ENCODE assay signal across 29 cellular contexts in the genomic region with DNA sequence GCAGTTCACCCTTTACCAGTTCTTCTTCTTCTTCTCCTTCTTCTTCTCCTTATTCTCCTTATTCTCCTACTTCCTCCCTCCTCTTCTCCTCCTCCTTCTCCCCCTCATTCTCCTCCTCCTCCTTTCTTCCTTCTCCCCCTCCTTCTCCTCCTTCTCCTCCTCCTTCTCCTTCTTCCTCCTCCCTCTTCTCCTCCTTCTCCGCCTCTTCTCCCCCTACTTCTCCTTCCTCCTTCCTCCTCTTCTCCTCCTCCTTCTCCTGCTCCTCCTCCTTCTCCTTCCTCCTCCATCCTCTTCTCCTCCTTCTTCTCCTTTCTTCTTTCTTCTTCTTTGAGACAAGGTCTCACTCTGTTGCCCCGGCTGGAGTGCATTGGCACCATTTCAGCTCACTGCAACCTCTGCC. TPM values are rescaled to one million over a fixed set of nuclear protein-coding genes. Genes with fewer than 3 reads are reported as not detected.
"Had no signal": no experiment of that assay in that cellular context is flagged by ENCODE, and none has a peak within 500 bp of the region (broad histone marks: within the 10 kb centered on the region; RNA-seq: fewer than 3 reads in every experiment).

No MANE protein-coding gene starts in this region.

- H3K79me2 ChIP-seq: parathyroid adenoma had no signal

- H3K9me3 ChIP-seq: heart left ventricle, left lung, lower lobe of right lung, mucosa of descending colon, neutrophil, right atrium auricular region, right lobe of liver, stomach, testis, thyroid gland, transverse colon, upper lobe of left lung, vagina had no signal

- H3K27me3 Mint-ChIP-seq: naive thymus-derived CD4-positive, alpha-beta T cell; natural killer cell treated with Interleukin-12 subunit alpha and Interleukin-12 subunit beta and Interleukin-15 and Interleukin-18, amount 100 ng/mL, for 72 hours; stimulated activated memory B cell treated with anti-CD40 and anti-IgM and Interleukin-4, amounts not matched to agents 10 μg/mL and 1 μg/mL and 100 μg/mL, for 72 hours had no signal

- ATAC-seq: heart left ventricle; left lung; lower lobe of right lung; mucosa of descending colon; naive thymus-derived CD4-positive, alpha-beta T cell; natural killer cell treated with Interleukin-12 subunit alpha and Interleukin-12 subunit beta and Interleukin-15 and Interleukin-18, amount 100 ng/mL, for 72 hours; right lobe of liver; stimulated activated memory B cell treated with anti-CD40 and anti-IgM and Interleukin-4, amounts not matched to agents 10 μg/mL and 1 μg/mL and 100 μg/mL, for 72 hours; stimulated activated naive CD8-positive, alpha-beta T cell treated with anti-CD3 and anti-CD28 coated beads, Interleukin-15, Interleukin-2, amounts not matched to agents 100 U/mL and 50 U/mL, for 24 hours had no signal

- H2AFZ ChIP-seq: neural progenitor cell, parathyroid adenoma had no signal

- H3K36me3 Mint-ChIP-seq: natural killer cell treated with Interleukin-12 subunit alpha and Interleukin-12 subunit beta and Interleukin-15 and Interleukin-18, amount 100 ng/mL, for 72 hours had no signal

- H3K27ac Mint-ChIP-seq: naive thymus-derived CD4-positive, alpha-beta T cell; natural killer cell treated with Interleukin-12 subunit alpha and Interleukin-12 subunit beta and Interleukin-15 and Interleukin-18, amount 100 ng/mL, for 72 hours; neural progenitor cell; stimulated activated memory B cell treated with anti-CD40 and anti-IgM and Interleukin-4, amounts not matched to agents 10 μg/mL and 1 μg/mL and 100 μg/mL, for 72 hours had no signal

- H3K4me3 ChIP-seq: heart left ventricle, left lung, lower lobe of right lung, mucosa of descending colon, neural progenitor cell, right atrium auricular region, right lobe of liver, smooth muscle cell, stomach, testis, thyroid gland, transverse colon, upper lobe of left lung, vagina had no signal

- H3K27ac ChIP-seq: heart left ventricle, left lung, lower lobe of right lung, neural progenitor cell, neutrophil, parathyroid adenoma, right atrium auricular region, right lobe of liver, stomach, testis, thyroid gland, transverse colon, upper lobe of left lung, vagina had no signal

- H3K9me3 Mint-ChIP-seq: natural killer cell treated with Interleukin-12 subunit alpha and Interleukin-12 subunit beta and Interleukin-15 and Interleukin-18, amount 100 ng/mL, for 72 hours; stimulated activated memory B cell treated with anti-CD40 and anti-IgM and Interleukin-4, amounts not matched to agents 10 μg/mL and 1 μg/mL and 100 μg/mL, for 72 hours had no signal

- H3K4me1 Mint-ChIP-seq: naive thymus-derived CD4-positive, alpha-beta T cell had no signal

- DNase-seq: heart left ventricle; hypothalamus; islet precursor cell; left lung; lower lobe of right lung; mesendoderm; midbrain; mucosa of descending colon; naive thymus-derived CD4-positive, alpha-beta T cell; occipital lobe; right lobe of liver; stimulated activated CD4-positive, alpha-beta T cell treated with anti-CD3 and anti-CD28 coated beads, Interleukin-1b, Interleukin-23, amount 100 ng/mL, for 48 hours; stimulated activated CD4-positive, alpha-beta T cell treated with anti-CD3 and anti-CD28 coated beads, Interleukin-2, amount 100 ng/mL, for 48 hours; stimulated activated CD4-positive, alpha-beta T cell treated with anti-CD3 and anti-CD28 coated beads, Interleukin-4, amount 100 ng/mL, for 4 hours; stimulated activated CD8-positive, alpha-beta memory T cell treated with anti-CD3 and anti-CD28 coated beads, Interleukin-4, amount 100 ng/mL, for 48 hours; stimulated activated naive CD8-positive, alpha-beta T cell treated with anti-CD3 and anti-CD28 coated beads, Interleukin-15, Interleukin-2, amounts not matched to agents 100 U/mL and 50 U/mL, for 24 hours; stomach; testis; thyroid gland; transverse colon; upper lobe of left lung had no signal

- H3K4me1 ChIP-seq: heart left ventricle, left lung, lower lobe of right lung, neural progenitor cell, parathyroid adenoma, right atrium auricular region, right lobe of liver, stomach, testis, thyroid gland, transverse colon, upper lobe of left lung, vagina had no signal

- H3K36me3 ChIP-seq: heart left ventricle, neural progenitor cell, neutrophil, right atrium auricular region, right lobe of liver, thyroid gland, transverse colon, vagina had no signal

- H3K27me3 ChIP-seq: heart left ventricle, left lung, neural progenitor cell, neutrophil, right atrium auricular region, right lobe of liver, stomach, testis, thyroid gland, transverse colon, upper lobe of left lung, vagina had no signal

- H3K4me3 Mint-ChIP-seq: naive thymus-derived CD4-positive, alpha-beta T cell; natural killer cell treated with Interleukin-12 subunit alpha and Interleukin-12 subunit beta and Interleukin-15 and Interleukin-18, amount 100 ng/mL, for 72 hours; neural progenitor cell; stimulated activated memory B cell treated with anti-CD40 and anti-IgM and Interleukin-4, amounts not matched to agents 10 μg/mL and 1 μg/mL and 100 μg/mL, for 72 hours had no signal

- H3K4me2 ChIP-seq: neural progenitor cell, smooth muscle cell had no signal

- H3K9ac ChIP-seq: neural progenitor cell, parathyroid adenoma had no signal

RNA-seq across cellular contexts. Expression of a gene that starts 58.0 kb away (rescaled TPM):
- polyA plus RNA-seq: smooth muscle cell had no signal
